Comparison of ENCODE assay signal across 9 cellular contexts in the genomic region with DNA sequence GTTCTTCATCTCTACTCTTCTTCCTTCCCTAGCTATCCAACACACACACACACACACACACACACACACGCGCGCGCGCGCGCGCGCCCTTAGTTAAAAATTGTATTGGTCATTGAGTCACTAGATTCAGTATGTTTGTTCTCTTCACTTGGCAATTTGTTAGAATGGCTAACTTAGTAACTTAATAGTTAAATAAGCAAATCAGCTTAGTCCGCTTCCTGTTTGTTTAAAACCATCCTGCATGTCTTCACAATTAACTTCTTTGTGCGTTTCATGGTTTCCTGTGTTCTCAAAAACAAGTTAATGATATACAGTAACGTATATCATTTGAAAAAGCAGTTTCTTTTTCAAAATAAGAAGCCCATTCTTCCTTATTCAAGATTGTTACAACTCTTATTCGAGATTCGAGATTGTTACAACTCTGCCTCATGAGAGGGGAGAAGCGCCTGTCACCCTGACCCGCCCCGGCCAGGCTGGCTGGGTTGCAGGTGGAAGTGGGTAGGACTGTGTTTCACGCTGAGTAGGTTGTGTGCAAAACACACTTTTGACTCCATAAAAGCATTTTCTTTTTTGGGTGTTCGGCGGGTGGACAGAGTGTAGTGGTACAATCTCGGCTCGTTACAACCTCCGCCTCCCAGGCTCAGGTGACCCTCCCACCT. TPM values are rescaled to one million over a fixed set of nuclear protein-coding genes. Genes with fewer than 3 reads are reported as not detected.
DNase-seq lines count a peak whose midpoint lies in the region; ATAC-seq and TF ChIP-seq lines count a peak whose summit lies in the region.
"Had no signal": no experiment of that assay in that cellular context is flagged by ENCODE, and none has a peak within 500 bp of the region (broad histone marks: within the 10 kb centered on the region; RNA-seq: fewer than 3 reads in every experiment).

No MANE protein-coding gene starts in this region.

- H3K4me3 ChIP-seq in IMR-90 (ENCODE audit: insufficient read depth, low read depth, low read length) (no peak overlapping the region), spleen (peak overlapping the region in 1 of 8 donors; percentile 31)

- no peak overlapping the region for H2BK120ac ChIP-seq in IMR-90 (ENCODE audit: low read depth, low read length)

- H3K4me2 ChIP-seq in IMR-90 (ENCODE audit: low read depth, low read length) = no peak overlapping the region

- H3K27ac ChIP-seq in IMR-90 (ENCODE audit: insufficient read depth, low read length) = no peak overlapping the region
- peak overlapping the region; percentile 31 to 95 (median 80) for H3K27ac ChIP-seq in spleen

- no peak overlapping the region for H2AK9ac ChIP-seq in IMR-90 (replicated peaks; ENCODE audit: low read depth, low read length, poor library complexity)

- peak; percentile 43 for DNase-seq in IMR-90
- peak; percentile 43 for DNase-seq in activated naive CD4-positive, alpha-beta T cell treated with Interleukin-2 at 50 U/mL for 16 hours
- DNase-seq in spleen = peak; percentile 89
- no peak for DNase-seq in nephron progenitor cell
- DNase-seq in GM13976 (ENCODE audit: low spot score) = no peak
- DNase-seq in EL = no peak
- DNase-seq: effector CD8-positive, alpha-beta T cell; mammary epithelial cell had no signal

- intact Hi-C loops in IMR-90 (cut with micrococcal nuclease) = no loop called here
- intact Hi-C loops in spleen (cut with DNase I; ENCODE audit: low total_unique reads) = no loop called here

- no peaks in the 10 kb centered on the region for H3K79me1 ChIP-seq in IMR-90 (ENCODE audit: low read depth in 1 of 2, low read length in 2 of 2)

- peak; percentile 65 for ATAC-seq in GM19395 (IDR thresholded peaks at IDR 0.05; ENCODE audit: unreplicated experiment)
- no peak for ATAC-seq in IMR-90 (ENCODE audit: low read depth)

- TF ChIP-seq CTCF in IMR-90 (conservative IDR thresholded peaks at IDR 0.05; ENCODE audit: low read depth, low read length) (no peak), spleen (IDR thresholded peaks at IDR 0.05 in 8 of 11, conservative IDR thresholded peaks at IDR 0.05 in 3 of 11) (no peak), nephron progenitor cell (IDR thresholded peaks at IDR 0.05) (no peak), GM13976 (IDR thresholded peaks at IDR 0.05; ENCODE audit: borderline replicate concordance, control extremely low read depth, extremely low read depth, insufficient read depth, missing control alignments) (no peak)

- no peaks in the 10 kb centered on the region for H3K4me1 Mint-ChIP-seq in nephron progenitor cell

- 100% methylated on average over 2 of the region's 23 CpGs; no CpG with 5 or more reads in 1 of the 2 experiments for WGBS in IMR-90 (ENCODE audit: extremely low coverage in 2 of 2, insufficient read length in 1 of 2), 2 experiments
- WGBS in spleen, 5 donors = 62 to 80% (median 74%) methylated on average over 23 of the region's 23 CpGs

- H3K4ac ChIP-seq in IMR-90 (ENCODE audit: low read depth, low read length) = no peak overlapping the region

- H3K23ac ChIP-seq in IMR-90 (ENCODE audit: low read depth, low read length) = no peak overlapping the region

- TF ChIP-seq POLR2A in IMR-90 (IDR thresholded peaks at IDR 0.05; ENCODE audit: low read depth, low read length) (no peak), spleen (IDR thresholded peaks at IDR 0.05) (no peak)

- no peaks in the 10 kb centered on the region for H4K20me1 ChIP-seq in IMR-90 (ENCODE audit: insufficient read depth, low read length)

- no peak overlapping the region for H4K5ac ChIP-seq in IMR-90 (ENCODE audit: low read depth, low read length)

- H3K36me3 ChIP-seq in IMR-90 (ENCODE audit: control insufficient read depth, insufficient read depth, low read length) = peaks cover 1% of the 10 kb centered on the region; the same call in 1 of the 2 replicates
- peaks cover 0 to 47% (median 5%) of the 10 kb centered on the region in 6 donors for H3K36me3 ChIP-seq in spleen

- peaks cover 4% of the 10 kb centered on the region; the same call in 1 of the 2 replicates for H3K9me1 ChIP-seq in IMR-90 (ENCODE audit: insufficient read depth, low read length)

- H2AK5ac ChIP-seq in IMR-90 (ENCODE audit: low read depth, low read length) = no peak overlapping the region

- no peak overlapping the region for H2AFZ ChIP-seq in IMR-90 (replicated peaks; ENCODE audit: low read length, poor library complexity)

- H2BK15ac ChIP-seq in IMR-90 (ENCODE audit: low read depth, low read length) = no peak overlapping the region

- peaks cover 12% of the 10 kb centered on the region for H3K27me3 Mint-ChIP-seq in nephron progenitor cell (ENCODE audit: low read depth, poor library complexity)

- CTCF ChIA-PET in IMR-90 (lab: Yijun Ruan, JAX) = interaction anchor here (0.7 kb wide), 1 partner anchor 169 kb away, joined by 3 read pairs; no protein-coding TSS in a partner anchor

- BruUV-seq in IMR-90 (replicated peaks; lab: Mats Ljungman, UMichigan) = no TSS peak

- no peak overlapping the region for H2BK20ac ChIP-seq in IMR-90 (ENCODE audit: low read depth, low read length)

- no peak overlapping the region for H2BK5ac ChIP-seq in IMR-90 (ENCODE audit: low read depth, low read length, poor library complexity, severe bottlenecking)

- no peak overlapping the region for H3K14ac ChIP-seq in IMR-90 (replicated peaks; ENCODE audit: low read depth, low read length)

- in situ Hi-C loops in IMR-90 (cut with MboI; ENCODE audit: low sequenced_read_pairs) = no loop called here
- in situ Hi-C loops in GM13976 (cut with MboI; ENCODE audit: low sequenced_read_pairs, unreplicated experiment) = no loop called here

- no peak overlapping the region for H3K18ac ChIP-seq in IMR-90 (ENCODE audit: low read depth, low read length)

- H3K9me3 ChIP-seq in IMR-90 (ENCODE audit: control insufficient read depth, insufficient read depth, low read length) (no peaks in the 10 kb centered on the region), spleen (no peaks in the 10 kb centered on the region)

- TF ChIP-seq RAD21 in IMR-90 (IDR thresholded peaks at IDR 0.05; ENCODE audit: low read length) = no peak

- H3K4me1 ChIP-seq in IMR-90 (ENCODE audit: control insufficient read depth, insufficient read depth, low read length) (peaks cover 2% of the 10 kb centered on the region; the same call in 1 of the 2 replicates), spleen (peaks cover 0 to 66% (median 34%) of the 10 kb centered on the region in 6 donors)

- H3K36me3 Mint-ChIP-seq in nephron progenitor cell (ENCODE audit: low read depth) = peaks cover 15% of the 10 kb centered on the region

- peaks cover 6% of the 10 kb centered on the region for H3K9me3 Mint-ChIP-seq in nephron progenitor cell

- no peak overlapping the region for H4K91ac ChIP-seq in IMR-90 (ENCODE audit: insufficient read depth, low read depth, low read length)

- no peak overlapping the region for H3K27ac Mint-ChIP-seq in nephron progenitor cell

- POLR2A ChIA-PET in IMR-90 (lab: Charles Lee; ENCODE audit: unreplicated experiment) = no interaction called here

- H3K9ac ChIP-seq in IMR-90 (ENCODE audit: low read depth, low read length) = no peak overlapping the region

- H3K4me3 Mint-ChIP-seq in nephron progenitor cell = no peak overlapping the region

- no peak overlapping the region for H4K8ac ChIP-seq in IMR-90 (ENCODE audit: low read depth in 2 of 2, low read length in 2 of 2)

- dilution Hi-C loops in IMR-90 (cut with HindIII; ENCODE audit: low sequenced_read_pairs, unreplicated experiment) = no loop called here

- H3K56ac ChIP-seq in IMR-90 (ENCODE audit: extremely low read depth, insufficient read depth, low read length) = no peak overlapping the region

- H3K27me3 ChIP-seq in IMR-90 (ENCODE audit: control insufficient read depth, insufficient read depth, low read length) (no peaks in the 10 kb centered on the region), spleen (replicated peaks in 1 of 7) (no peaks in the 10 kb centered on the region)

TF ChIP-seq in IMR-90, 13 proteins besides CTCF, POLR2A, EP300 and RAD21:
- TF ChIP-seq CEBPB (IDR thresholded peaks at IDR 0.05; ENCODE audit: low read depth, low read length) (no peak), MXI1 (IDR thresholded peaks at IDR 0.05; ENCODE audit: borderline replicate concordance, low read depth, low read length) (no peak), SMC3 (IDR thresholded peaks at IDR 0.05; ENCODE audit: low read depth, low read length) (no peak), NFE2L2 (IDR thresholded peaks at IDR 0.05; ENCODE audit: low read depth, low read length) (no peak), RCOR1 (IDR thresholded peaks at IDR 0.05; ENCODE audit: insufficient replicate concordance, low read length) (no peak)

RNA-seq across cellular contexts. Expression of a gene that starts 9.5 kb away (rescaled TPM):
- total RNA-seq in IMR-90 (2012; rRNA removed) (2.2 and 2.3 TPM in 2 replicates), spleen (10 to 100 TPM; 20.7 to 37.8 (median 25.6) TPM)
- polyA plus RNA-seq in IMR-90 (2012; rRNA removed) (6.1 and 6.3 TPM in 2 replicates), spleen (1 to 10 TPM; 3.7 to 7.8 (median 3.7) TPM)
- 4.7 and 6.3 TPM in 2 replicates for polyA plus RNA-seq in IMR-90 (2012; cell fraction: cytosol; rRNA removed)
- polyA plus RNA-seq in IMR-90 (2012; cell fraction: nucleus; rRNA removed; ENCODE audit: low replicate concordance) = 7.9 and 10.3 TPM in 2 replicates

RNA-seq across cellular contexts. Expression of a gene that starts 37.2 kb away (rescaled TPM):
- total RNA-seq in IMR-90 (2012; rRNA removed) = 0.54 and 0.83 TPM in 2 replicates
- polyA plus RNA-seq in IMR-90 (2012; rRNA removed) = 1.5 and 1.6 TPM in 2 replicates
- polyA plus RNA-seq in IMR-90 (2012; cell fraction: cytosol; rRNA removed) = 0.19 and 0.77 TPM in 2 replicates
- 9.2 and 17.0 TPM in 2 replicates for polyA plus RNA-seq in IMR-90 (2012; cell fraction: nucleus; rRNA removed; ENCODE audit: low replicate concordance)
- total RNA-seq in spleen = 10 to 100 TPM in 3 of 7 donors, 1 to 10 TPM in 4; 4.6 to 19.8 (median 9.3) TPM
- polyA plus RNA-seq in spleen = 1 to 10 TPM; 2.4 to 4.9 (median 3.9) TPM

RNA-seq across cellular contexts. Expression of a gene that starts 45.9 kb away (rescaled TPM):
- 1.4 and 2.0 TPM in 2 replicates for total RNA-seq in IMR-90 (2012; rRNA removed)
- 4.1 and 4.6 TPM in 2 replicates for polyA plus RNA-seq in IMR-90 (2012; rRNA removed)
- polyA plus RNA-seq in IMR-90 (2012; cell fraction: cytosol; rRNA removed) = 2.7 and 3.6 TPM in 2 replicates
- 4.3 TPM in 2 replicates for polyA plus RNA-seq in IMR-90 (2012; cell fraction: nucleus; rRNA removed; ENCODE audit: low replicate concordance)
- 10 to 100 TPM in 3 of 7 donors, 1 to 10 TPM in 4; 5.7 to 14.4 (median 9.4) TPM for total RNA-seq in spleen
- polyA plus RNA-seq in spleen = 1 to 10 TPM; 1.5 to 3.3 (median 2.8) TPM

RNA-seq across cellular contexts. Expression of a gene that starts 51.2 kb away (rescaled TPM):
- total RNA-seq in IMR-90 (2012; rRNA removed) = 12.5 and 13.6 TPM in 2 replicates
- polyA plus RNA-seq in IMR-90 (2012; rRNA removed) = 15.9 and 17.0 TPM in 2 replicates
- polyA plus RNA-seq in IMR-90 (2012; cell fraction: cytosol; rRNA removed) = 13.1 and 24.9 TPM in 2 replicates
- polyA plus RNA-seq in IMR-90 (2012; cell fraction: nucleus; rRNA removed; ENCODE audit: low replicate concordance) = 13.0 and 25.7 TPM in 2 replicates
- 10 to 100 TPM; 13.6 to 32.2 (median 22.5) TPM for total RNA-seq in spleen
- 10 to 100 TPM; 13.7 to 17.7 (median 15.8) TPM for polyA plus RNA-seq in spleen

Comparison
In these comparisons a context has a peak if more than half of its experiments do, and no peak if none do; other contexts are left out.
1. DNase-seq: peak in IMR-90 (single experiment), activated naive CD4-positive, alpha-beta T cell treated with Interleukin-2 at 50 U/mL for 16 hours (single experiment) and spleen (single experiment); none in nephron progenitor cell (single experiment), GM13976 (single experiment) and EL (single experiment).